In genomic region chr22:28799834-28800307, GRCh38 we compare ENCODE assay signal across 8 cellular contexts. TPM values are rescaled to one million over a fixed set of nuclear protein-coding genes. Genes with fewer than 3 reads are reported as not detected.
DNase-seq lines count a peak whose midpoint lies in the region; ATAC-seq lines count a peak whose summit lies in the region.

No MANE protein-coding gene starts in this region.

- no peak overlapping the region for H2BK12ac ChIP-seq in neuronal stem cell (ENCODE audit: low read length)

- H3K36me3 ChIP-seq in neuronal stem cell (replicated peaks in 1 of 2; ENCODE audit: control insufficient read depth in 2 of 2, insufficient read depth in 2 of 2, low read length in 2 of 2) = peaks cover 18 to 45% of the 10 kb centered on the region in 2 donors

- H3K4me3 ChIP-seq in Jurkat, Clone E6-1 (ENCODE audit: low read length) = peak overlapping the region; percentile 86
- H3K4me3 ChIP-seq in neuronal stem cell (ENCODE audit: low read length in 2 of 2) = peak overlapping the region; percentile 68 to 91

- H3K27me3 ChIP-seq in neuronal stem cell (ENCODE audit: control insufficient read depth in 3 of 3, insufficient read depth in 3 of 3, low read depth in 1 of 3, low read length in 3 of 3) = no peaks in the 10 kb centered on the region

- H3K14ac ChIP-seq in neuronal stem cell (ENCODE audit: low read length) = peak overlapping the region; percentile 97

- ATAC-seq in GM21786 (IDR thresholded peaks at IDR 0.05; ENCODE audit: unreplicated experiment) (peak; percentile 12), GM18519 (IDR thresholded peaks at IDR 0.05; ENCODE audit: low FRiP score, unreplicated experiment) (no peak)

- peak overlapping the region; percentile 84 for H2AK5ac ChIP-seq in neuronal stem cell (ENCODE audit: low read depth, low read length)

- no peak overlapping the region for H4K91ac ChIP-seq in neuronal stem cell (ENCODE audit: low read depth, low read length, poor library complexity)

- no peaks in the 10 kb centered on the region for H3K27me3 Mint-ChIP-seq in activated naive CD4-positive, alpha-beta T cell treated with anti-CD3 and anti-CD28 coated beads, Interleukin-2, amount 50 U/mL, for 24 hours

- no peak overlapping the region for H2BK15ac ChIP-seq in neuronal stem cell (ENCODE audit: low read length)

- H2AFZ ChIP-seq in neuronal stem cell (ENCODE audit: low read length) = peak overlapping the region; percentile 74

- H2BK120ac ChIP-seq in neuronal stem cell (ENCODE audit: low read depth, low read length) = no peak overlapping the region

- peaks cover 0 to 4% of the 10 kb centered on the region in 2 donors for H3K4me1 ChIP-seq in neuronal stem cell (ENCODE audit: control insufficient read depth in 2 of 2, insufficient read depth in 1 of 2, low read depth in 1 of 2, low read length in 2 of 2)

- peaks cover 57% of the 10 kb centered on the region for H3K4me1 Mint-ChIP-seq in activated naive CD4-positive, alpha-beta T cell treated with anti-CD3 and anti-CD28 coated beads, Interleukin-2, amount 50 U/mL, for 24 hours

- peak overlapping the region; percentile 93 for H3K4me3 Mint-ChIP-seq in activated naive CD4-positive, alpha-beta T cell treated with anti-CD3 and anti-CD28 coated beads, Interleukin-2, amount 50 U/mL, for 24 hours

- peaks cover 17% of the 10 kb centered on the region for H3K36me3 Mint-ChIP-seq in activated naive CD4-positive, alpha-beta T cell treated with anti-CD3 and anti-CD28 coated beads, Interleukin-2, amount 50 U/mL, for 24 hours

- H3K27ac Mint-ChIP-seq in activated naive CD4-positive, alpha-beta T cell treated with anti-CD3 and anti-CD28 coated beads, Interleukin-2, amount 50 U/mL, for 24 hours = peak overlapping the region; percentile 94

- peak overlapping the region; percentile 55 for H2BK5ac ChIP-seq in neuronal stem cell (ENCODE audit: low read length)

- H3K79me1 ChIP-seq in neuronal stem cell (ENCODE audit: low read depth, low read length) = no peaks in the 10 kb centered on the region

- DNase-seq in G401 (ENCODE audit: low spot score) = peak; percentile 55
- DNase-seq in Jurkat, Clone E6-1 (ENCODE audit: low read depth, low spot score) = no peak
- peak; percentile 39 for DNase-seq in globus pallidus (ENCODE audit: low spot score)
- DNase-seq in neuronal stem cell (ENCODE audit: low spot score) = peak; percentile 53
- no peak for DNase-seq in OCI-M2 (lab: John Stamatoyannopoulos, UW; ENCODE audit: unreplicated experiment)

- no peak overlapping the region for H4K8ac ChIP-seq in neuronal stem cell (ENCODE audit: low read depth, low read length)

- no peak overlapping the region for H3K4ac ChIP-seq in neuronal stem cell (ENCODE audit: low read length)

- WGBS in neuronal stem cell (ENCODE audit: extremely low coverage in 2 of 2, insufficient read length in 2 of 2, insufficient replicate concordance in 1 of 2), 2 donors = no CpG with 5 or more reads among the region's 29 CpGs

- H3K9ac ChIP-seq in neuronal stem cell (ENCODE audit: low read depth, low read length, poor library complexity) = peak overlapping the region; percentile 93

- H3K27ac ChIP-seq in neuronal stem cell (replicated peaks; ENCODE audit: low read length) = peak overlapping the region; percentile 65

- H3K9me3 Mint-ChIP-seq in activated naive CD4-positive, alpha-beta T cell treated with anti-CD3 and anti-CD28 coated beads, Interleukin-2, amount 50 U/mL, for 24 hours = no peaks in the 10 kb centered on the region

- peak overlapping the region; percentile 72 for H3K4me2 ChIP-seq in neuronal stem cell (ENCODE audit: insufficient read depth, low read length, poor library complexity, severe bottlenecking)

- peak overlapping the region; percentile 98 for H3K18ac ChIP-seq in neuronal stem cell (ENCODE audit: low read length)

- H3K23ac ChIP-seq in neuronal stem cell (ENCODE audit: low read depth, low read length, poor library complexity) = peak overlapping the region; percentile 95

- in situ Hi-C loops in G401 (cut with HindIII; ENCODE audit: low sequenced_read_pairs) = no loop called here

- H3K9me3 ChIP-seq in neuronal stem cell (replicated peaks in 1 of 2; ENCODE audit: control insufficient read depth in 2 of 2, insufficient read depth in 1 of 2, low read depth in 1 of 2, low read length in 2 of 2) = peaks cover 0 to 2% of the 10 kb centered on the region in 2 donors

RNA-seq across cellular contexts. Expression of gene XBP1, which starts 0.5 kb away (rescaled TPM):
- 107 and 124 TPM in 2 replicates for total RNA-seq in G401 (2014; rRNA removed; shearing (Covaris generic))
- polyA plus RNA-seq in Jurkat, Clone E6-1 (2012; ENCODE audit: insufficient read depth, insufficient read length) = 37.2 TPM
- polyA plus RNA-seq in neuronal stem cell (2013, experiment 1 of 2) = 47.9 TPM
- polyA plus RNA-seq in neuronal stem cell (2013, experiment 2 of 2) = 46.0 TPM

RNA-seq across cellular contexts. Expression of gene CCDC117, which starts 27.4 kb away (rescaled TPM):
- 46.4 and 49.5 TPM in 2 replicates for total RNA-seq in G401 (2014; rRNA removed; shearing (Covaris generic))
- polyA plus RNA-seq in Jurkat, Clone E6-1 (2012; ENCODE audit: insufficient read depth, insufficient read length) = 28.7 TPM
- polyA plus RNA-seq in neuronal stem cell (2013, experiment 1 of 2) = 32.5 TPM
- polyA plus RNA-seq in neuronal stem cell (2013, experiment 2 of 2) = 33.6 TPM

RNA-seq across cellular contexts. Expression of gene HSCB, which starts 58.0 kb away (rescaled TPM):
- total RNA-seq in G401 (2014; rRNA removed; shearing (Covaris generic)) = 33.2 and 38.1 TPM in 2 replicates
- polyA plus RNA-seq in Jurkat, Clone E6-1 (2012; ENCODE audit: insufficient read depth, insufficient read length) = 19.6 TPM
- polyA plus RNA-seq in neuronal stem cell (2013, experiment 1 of 2) = 16.8 TPM
- 16.6 TPM for polyA plus RNA-seq in neuronal stem cell (2013, experiment 2 of 2)

RNA-seq across cellular contexts. Expression of gene CHEK2, which starts 58.3 kb away (rescaled TPM):
- 48.6 and 53.9 TPM in 2 replicates for total RNA-seq in G401 (2014; rRNA removed; shearing (Covaris generic))
- 60.9 TPM for polyA plus RNA-seq in Jurkat, Clone E6-1 (2012; ENCODE audit: insufficient read depth, insufficient read length)
- polyA plus RNA-seq in neuronal stem cell (2013, experiment 1 of 2) = 28.1 TPM
- polyA plus RNA-seq in neuronal stem cell (2013, experiment 2 of 2) = 30.7 TPM

Comparison
In these comparisons a context has a peak if more than half of its experiments do, and no peak if none do; other contexts are left out.
1. DNase-seq: peak in G401 (single experiment), globus pallidus (single experiment) and neuronal stem cell (single experiment); none in Jurkat, Clone E6-1 (single experiment) and OCI-M2 (single experiment).